In genomic region chr15:67839358-67839928, GRCh38 we compare ENCODE assay signal across 8 cellular contexts. TPM values are rescaled to one million over a fixed set of nuclear protein-coding genes. Genes with fewer than 3 reads are reported as not detected.
DNase-seq lines count a peak whose midpoint lies in the region; ATAC-seq and TF ChIP-seq lines count a peak whose summit lies in the region.

No MANE protein-coding gene starts in this region.

- TF ChIP-seq CTCF in SK-N-SH (IDR thresholded peaks at IDR 0.05) = no peak
- no peak for TF ChIP-seq CTCF in lung (IDR thresholded peaks at IDR 0.05; ENCODE audit: control extremely low read depth, extremely low read depth)
- no peak for TF ChIP-seq CTCF in thyroid gland (IDR thresholded peaks at IDR 0.05)

- intact Hi-C loops in thyroid gland (cut with DNase I) = loop anchor here (5.0 kb wide), 1 partner anchor 317 kb away; the partner anchor contains the start of gene C15orf61

- peak overlapping the region; percentile 76 for H3K9ac ChIP-seq in SK-N-SH

- no peaks in the 10 kb centered on the region for H3K27me3 ChIP-seq in SK-N-SH (ENCODE audit: insufficient read depth)
- no peaks in the 10 kb centered on the region for H3K27me3 ChIP-seq in lung (ENCODE audit: control insufficient read depth, insufficient read depth)
- peaks cover 7% of the 10 kb centered on the region for H3K27me3 ChIP-seq in thyroid gland

- WGBS in SK-N-SH (ENCODE audit: low lambda C conversion rate) = 3% methylated on average over 12 of the region's 12 CpGs
- 0 to 1% methylated on average over 12 of the region's 12 CpGs for WGBS in lung, 2 donors
- WGBS in thyroid gland, 2 donors = 5 to 7% methylated on average over 12 of the region's 12 CpGs

- H3K9me3 ChIP-seq in KOPT-K1 (ENCODE audit: insufficient read depth, low read length, poor library complexity, severe bottlenecking) = no peaks in the 10 kb centered on the region
- H3K9me3 ChIP-seq in SK-N-SH = no peaks in the 10 kb centered on the region
- H3K9me3 ChIP-seq in lung (ENCODE audit: control insufficient read depth in 2 of 2, insufficient read depth in 1 of 2, low read length in 1 of 2) = no peaks in the 10 kb centered on the region
- no peaks in the 10 kb centered on the region for H3K9me3 ChIP-seq in thyroid gland

- H3K9me2 ChIP-seq in SK-N-SH = no peaks in the 10 kb centered on the region

- H3K36me3 ChIP-seq in KOPT-K1 (ENCODE audit: insufficient read depth, low read length) (no peaks in the 10 kb centered on the region), SK-N-SH (replicated peaks in 1 of 2; ENCODE audit: control insufficient read depth in 1 of 2, insufficient read depth in 2 of 2, low read length in 1 of 2) (no peaks in the 10 kb centered on the region), lung (ENCODE audit: control insufficient read depth in 2 of 2, insufficient read depth in 2 of 2, low read length in 2 of 2) (no peaks in the 10 kb centered on the region), thyroid gland (no peaks in the 10 kb centered on the region)

- POLR2A ChIA-PET in SK-N-SH (lab: Yijun Ruan, JAX) = interaction anchor here (0.6 kb wide), 1 partner anchor 120 kb away, joined by 3 read pairs; no protein-coding TSS in a partner anchor

- H3F3A ChIP-seq in SK-N-SH (replicated peaks; ENCODE audit: insufficient read depth) = peaks cover 8% of the 10 kb centered on the region

- peak overlapping the region; percentile 82 for H3K4me2 ChIP-seq in SK-N-SH

- TF ChIP-seq EP300 in SK-N-SH (IDR thresholded peaks at IDR 0.05; ENCODE audit: borderline replicate concordance in 1 of 2, low read depth in 1 of 2, low read length in 1 of 2) = no peak

- no peak for TF ChIP-seq RAD21 in SK-N-SH (IDR thresholded peaks at IDR 0.05; ENCODE audit: low read length)

- H3K79me2 ChIP-seq in SK-N-SH (ENCODE audit: insufficient read depth) = no peaks in the 10 kb centered on the region

- H3K4me3 ChIP-seq in SK-N-SH (ENCODE audit: low read depth in 2 of 2, low read length in 1 of 2) (peak overlapping the region; percentile 73 to 97), lung (peak overlapping the region; percentile 9), thyroid gland (replicated peaks in 1 of 3) (peak overlapping the region in 2 of 3 donors; percentile 5 to 16)

- H2AFZ ChIP-seq in SK-N-SH (ENCODE audit: low read depth) = peak overlapping the region; percentile 91

- H3K4me1 ChIP-seq in SK-N-SH (ENCODE audit: control insufficient read depth in 1 of 2, insufficient read depth in 2 of 2, low read depth in 1 of 2, low read length in 1 of 2) = peaks cover 0 to 12% of the 10 kb centered on the region in 2 experiments; a peak in 2 of 4 replicates
- H3K4me1 ChIP-seq in lung (ENCODE audit: control insufficient read depth in 2 of 2, insufficient read depth in 2 of 2, low read length in 2 of 2) = peaks cover 0 to 3% of the 10 kb centered on the region in 2 donors
- peaks cover 41 to 65% of the 10 kb centered on the region in 2 donors for H3K4me1 ChIP-seq in thyroid gland

- no peak for TF ChIP-seq POLR2A in thyroid gland (IDR thresholded peaks at IDR 0.05)

- CTCF ChIA-PET in SK-N-SH (lab: Yijun Ruan, JAX) = interaction anchor here (1.7 to 9.4 kb wide), 2 partner anchors 382 to 453 kb away, joined by 4 to 123 read pairs; no protein-coding TSS in a partner anchor

- peak; percentile 13 for ATAC-seq in GM18873 (IDR thresholded peaks at IDR 0.05; ENCODE audit: low FRiP score, unreplicated experiment)
- no peak for ATAC-seq in lung (ENCODE audit: insufficient read depth, low FRiP score)
- ATAC-seq in HG02763 (IDR thresholded peaks at IDR 0.05; ENCODE audit: unreplicated experiment) = no peak

- DNase-seq in Ammon's horn (ENCODE audit: low spot score) (peak; percentile 66), SK-N-SH (peak; percentile 76), dedifferentiated amniotic fluid mesenchymal stem cell (ENCODE audit: extremely low spot score) (peak; percentile 31), lung (ENCODE audit: low spot score) (no peak), thyroid gland (peak in 1 of 2 donors; percentile 26)

- peak overlapping the region; percentile 93 for H3K27ac ChIP-seq in KOPT-K1 (ENCODE audit: low read depth, low read length, poor library complexity, severe bottlenecking)
- H3K27ac ChIP-seq in SK-N-SH (ENCODE audit: low read depth in 2 of 2, low read length in 1 of 2) = peak overlapping the region; percentile 83 to 90
- H3K27ac ChIP-seq in lung (ENCODE audit: low read depth in 1 of 2, low read length in 1 of 2) = peak overlapping the region; percentile 5 to 68
- peak overlapping the region; percentile 98 to 100 (median 100) for H3K27ac ChIP-seq in thyroid gland

- no peaks in the 10 kb centered on the region for H4K20me1 ChIP-seq in SK-N-SH (ENCODE audit: insufficient read depth)

TF ChIP-seq in SK-N-SH, 30 proteins besides CTCF, POLR2A, EP300 and RAD21:
- TF ChIP-seq JUND (IDR thresholded peaks at IDR 0.05) (no peak), MEF2A (IDR thresholded peaks at IDR 0.05; ENCODE audit: borderline replicate concordance, low read depth) (no peak), SIN3A (IDR thresholded peaks at IDR 0.05; ENCODE audit: borderline replicate concordance, low read depth, low read length) (0 out of 2 replicates have a peak, but pooled peaks have one; percentile 24), NRF1 (IDR thresholded peaks at IDR 0.05; ENCODE audit: low read depth, low read length) (no peak)

RNA-seq across cellular contexts. Expression of gene RNU6-1, which starts 0.4 kb away (rescaled TPM):
- polyA plus RNA-seq in SK-N-SH (2012; rRNA removed) (not detected in 2 replicates), lung (not detected)
- not detected in 2 replicates for polyA plus RNA-seq in SK-N-SH (2012; cell fraction: cytosol; rRNA removed)
- not detected in 2 replicates for polyA plus RNA-seq in SK-N-SH (2012; cell fraction: nucleus; rRNA removed)
- total RNA-seq in lung (not detected), thyroid gland (not detected)

RNA-seq across cellular contexts. Expression of gene SKOR1, which starts 14.1 kb away (rescaled TPM):
- polyA plus RNA-seq in SK-N-SH (2012; rRNA removed) = 0.18 and 0.26 TPM in 2 replicates
- polyA plus RNA-seq in SK-N-SH (2012; cell fraction: cytosol; rRNA removed) = 0.09 TPM in 2 replicates
- polyA plus RNA-seq in SK-N-SH (2012; cell fraction: nucleus; rRNA removed) = 1.3 and 2.3 TPM in 2 replicates
- total RNA-seq in lung = under 1 TPM; 0.17 to 0.46 TPM
- under 1 TPM; 0.18 to 0.43 TPM for polyA plus RNA-seq in lung
- total RNA-seq in thyroid gland = 1 to 10 TPM in 1 of 4 donors, under 1 TPM in 3; 0.49 to 1.2 (median 0.85) TPM

Comparison
In these comparisons a context has a peak if more than half of its experiments do, and no peak if none do; other contexts are left out.
1. H3K27ac ChIP-seq: peak in every context shown above with its lines; median percentile 100 in thyroid gland; 93 in KOPT-K1; 86 in SK-N-SH; 36 in lung.
2. H3K4me3 ChIP-seq: peak in every context shown above with its lines; median percentile 85 in SK-N-SH; 10 in thyroid gland; 9 in lung.